ENCODE assay signal across 2 cellular contexts in genomic region chr5:983568-983967, GRCh38.
TF ChIP-seq lines count a peak whose summit lies in the region.

No MANE protein-coding gene starts in this region.

TF ChIP-seq in IMR-90, 13 proteins besides CTCF, POLR2A, EP300 and RAD21:
- TF ChIP-seq MXI1 (IDR thresholded peaks at IDR 0.05; ENCODE audit: borderline replicate concordance, low read depth, low read length) (no peak), MAFK (IDR thresholded peaks at IDR 0.05; ENCODE audit: low read depth, low read length) (no peak), USF2 (IDR thresholded peaks at IDR 0.05; ENCODE audit: low read depth, low read length) (no peak), ELK1 (IDR thresholded peaks at IDR 0.05; ENCODE audit: borderline replicate concordance, low read depth, low read length) (no peak), CEBPB (IDR thresholded peaks at IDR 0.05; ENCODE audit: low read depth, low read length) (no peak), CHD1 (IDR thresholded peaks at IDR 0.05; ENCODE audit: low read depth, low read length) (no peak), SMC3 (IDR thresholded peaks at IDR 0.05; ENCODE audit: low read depth, low read length) (no peak), NFE2L2 (IDR thresholded peaks at IDR 0.05; ENCODE audit: low read depth, low read length) (no peak)
TF ChIP-seq in IMR-90: peak in this region for 0.

TF ChIP-seq in SK-N-SH treated with all-trans-retinoic acid at 6 μM for 48 hours, 23 proteins besides CTCF, POLR2A, EP300 and RAD21:
- TF ChIP-seq ZNF70 (CRISPR knock-in tag; IDR thresholded peaks at IDR 0.05) (no peak), RARB (CRISPR knock-in tag; IDR thresholded peaks at IDR 0.05) (no peak), ZC3H10 (CRISPR knock-in tag; IDR thresholded peaks at IDR 0.05) (no peak), TOX (CRISPR knock-in tag; IDR thresholded peaks at IDR 0.05; ENCODE audit: borderline replicate concordance) (no peak), TCF4 (CRISPR knock-in tag; IDR thresholded peaks at IDR 0.05; ENCODE audit: borderline replicate concordance) (no peak), ZFP3 (CRISPR knock-in tag; IDR thresholded peaks at IDR 0.05) (no peak), ZNF565 (CRISPR knock-in tag; conservative IDR thresholded peaks at IDR 0.05; ENCODE audit: low read depth) (no peak), ZFP30 (CRISPR knock-in tag; IDR thresholded peaks at IDR 0.05) (no peak), TSHZ2 (CRISPR knock-in tag; IDR thresholded peaks at IDR 0.05) (no peak), OSR1 (CRISPR knock-in tag; IDR thresholded peaks at IDR 0.05) (no peak), ARNTL (CRISPR knock-in tag; IDR thresholded peaks at IDR 0.05; ENCODE audit: borderline replicate concordance, low read depth) (no peak), CSRNP3 (CRISPR knock-in tag; IDR thresholded peaks at IDR 0.05) (no peak), ESRRG (CRISPR knock-in tag; IDR thresholded peaks at IDR 0.05) (no peak), CREB5 (CRISPR knock-in tag; IDR thresholded peaks at IDR 0.05; ENCODE audit: low read depth) (no peak), POU6F1 (CRISPR knock-in tag; IDR thresholded peaks at IDR 0.05; ENCODE audit: borderline replicate concordance, low read depth) (no peak), PPARA (CRISPR knock-in tag; IDR thresholded peaks at IDR 0.05; ENCODE audit: borderline replicate concordance) (no peak), BACH2 (CRISPR knock-in tag; IDR thresholded peaks at IDR 0.05; ENCODE audit: borderline replicate concordance) (no peak), ZNF8 (CRISPR knock-in tag; IDR thresholded peaks at IDR 0.05) (no peak), CSDC2 (CRISPR knock-in tag; IDR thresholded peaks at IDR 0.05) (no peak), ISL1 (CRISPR knock-in tag; IDR thresholded peaks at IDR 0.05) (no peak)
